Comparison of ENCODE assay signal across 5 cellular contexts in the genomic region with DNA sequence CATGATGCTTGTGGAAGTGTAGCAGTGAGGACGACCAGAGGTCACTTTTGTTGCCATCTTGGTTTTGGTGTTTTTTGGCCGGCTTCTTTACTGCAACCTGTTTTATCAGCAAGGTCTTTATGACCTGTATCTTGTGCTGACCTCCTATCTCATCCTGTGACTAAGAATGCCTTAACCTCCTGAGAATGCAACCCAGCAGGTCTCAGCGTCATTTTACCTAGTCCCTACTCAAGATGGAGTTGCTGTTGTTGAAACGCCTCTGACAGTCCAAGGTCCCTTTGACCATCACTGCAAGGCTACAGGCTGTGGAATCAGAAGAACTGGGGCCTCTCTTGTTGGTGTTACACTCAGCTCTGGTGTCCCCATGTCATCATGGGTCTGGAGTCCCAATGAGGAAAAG.
A peak's percentile ranks its signal among the peaks of the same experiment; 100 is the strongest.
DNase-seq lines count a peak whose midpoint lies in the region; TF ChIP-seq lines count a peak whose summit lies in the region.
"Not testable (repeated sequence)": the region's sequence is repeated elsewhere in the genome, so short reads cannot be mapped to it uniquely, and the experiment has no call there.

No MANE protein-coding gene starts in this region.

- not testable (repeated sequence) for TF ChIP-seq EP300 in SK-N-SH (IDR thresholded peaks at IDR 0.05; ENCODE audit: borderline replicate concordance in 1 of 2, low read depth in 1 of 2, low read length in 1 of 2)

- H3K9me3 Mint-ChIP-seq in HFFc6; osteocyte (ENCODE audit: unreplicated experiment): not testable (repeated sequence)

- not testable (repeated sequence) for TF ChIP-seq RAD21 in SK-N-SH (IDR thresholded peaks at IDR 0.05; ENCODE audit: low read length)

- DNase-seq in HFFc6, SK-N-SH: not testable (repeated sequence)
- DNase-seq in right atrium auricular region (ENCODE audit: low spot score) (peak; percentile 5), osteocyte (ENCODE audit: extremely low spot score, unreplicated experiment) (peak; percentile 13), ureter (ENCODE audit: low spot score) (peak; percentile 6)

- H3K27ac Mint-ChIP-seq in HFFc6 = peak overlapping the region; percentile 83; the same call in 1 of the 2 replicates
- H3K27ac Mint-ChIP-seq in osteocyte (ENCODE audit: unreplicated experiment) = not testable (repeated sequence)

- H3F3A ChIP-seq in SK-N-SH (replicated peaks; ENCODE audit: insufficient read depth) = not testable (repeated sequence)

- not testable (repeated sequence) for H3K9me3 ChIP-seq in SK-N-SH, right atrium auricular region

- CTCF ChIA-PET in SK-N-SH (lab: Yijun Ruan, JAX) = not testable (repeated sequence)

- peak overlapping the region; percentile 10; the same call in 1 of the 2 replicates for H3K4me2 ChIP-seq in SK-N-SH

- H3K4me1 Mint-ChIP-seq in HFFc6 (ENCODE audit: low read depth) = peaks cover 34% of the 10 kb centered on the region
- not testable (repeated sequence) for H3K4me1 Mint-ChIP-seq in osteocyte (ENCODE audit: unreplicated experiment)

- not testable (repeated sequence) for TF ChIP-seq CTCF in HFFc6 (IDR thresholded peaks at IDR 0.05); SK-N-SH (IDR thresholded peaks at IDR 0.05); right atrium auricular region (IDR thresholded peaks at IDR 0.05); osteocyte (IDR thresholded peaks at IDR 0.05)

- not testable (repeated sequence) for H3K79me2 ChIP-seq in SK-N-SH (ENCODE audit: insufficient read depth)

- H2AFZ ChIP-seq in SK-N-SH (ENCODE audit: low read depth) = not testable (repeated sequence)

- 24% methylated on average over 4 of the region's 4 CpGs for WGBS in SK-N-SH (ENCODE audit: low lambda C conversion rate)

- H3K4me3 ChIP-seq in SK-N-SH (ENCODE audit: low read depth in 2 of 2, low read length in 1 of 2); right atrium auricular region: not testable (repeated sequence)

- H3K4me1 ChIP-seq in SK-N-SH (ENCODE audit: control insufficient read depth in 1 of 2, insufficient read depth in 2 of 2, low read depth in 1 of 2, low read length in 1 of 2); right atrium auricular region: not testable (repeated sequence)

- POLR2A ChIA-PET in SK-N-SH (lab: Yijun Ruan, JAX) = not testable (repeated sequence)

- H3K27ac ChIP-seq in SK-N-SH (ENCODE audit: low read depth in 2 of 2, low read length in 1 of 2) = peak overlapping the region in 1 of 2 experiments; percentile 43; a peak in 1 of 4 replicates
- H3K27ac ChIP-seq in right atrium auricular region = not testable (repeated sequence)

- H3K27me3 Mint-ChIP-seq in HFFc6 (ENCODE audit: insufficient read depth); osteocyte (ENCODE audit: unreplicated experiment): not testable (repeated sequence)

- not testable (repeated sequence) for H3K4me3 Mint-ChIP-seq in HFFc6; osteocyte (ENCODE audit: unreplicated experiment)

- not testable (repeated sequence) for H3K36me3 ChIP-seq in SK-N-SH (replicated peaks in 1 of 2; ENCODE audit: control insufficient read depth in 1 of 2, insufficient read depth in 2 of 2, low read length in 1 of 2); right atrium auricular region

- H3K27me3 ChIP-seq in SK-N-SH (ENCODE audit: insufficient read depth); right atrium auricular region: not testable (repeated sequence)

- H3K9me2 ChIP-seq in SK-N-SH = not testable (repeated sequence)

- not testable (repeated sequence) for H4K20me1 ChIP-seq in SK-N-SH (ENCODE audit: insufficient read depth)

- not testable (repeated sequence) for H3K9ac ChIP-seq in SK-N-SH

- H3K36me3 Mint-ChIP-seq in HFFc6 (ENCODE audit: low read depth) = peaks cover 35% of the 10 kb centered on the region; the same call in 1 of the 2 replicates
- not testable (repeated sequence) for H3K36me3 Mint-ChIP-seq in osteocyte (ENCODE audit: unreplicated experiment)
